Comparison of ENCODE assay signal across 8 cellular contexts in the genomic region with DNA sequence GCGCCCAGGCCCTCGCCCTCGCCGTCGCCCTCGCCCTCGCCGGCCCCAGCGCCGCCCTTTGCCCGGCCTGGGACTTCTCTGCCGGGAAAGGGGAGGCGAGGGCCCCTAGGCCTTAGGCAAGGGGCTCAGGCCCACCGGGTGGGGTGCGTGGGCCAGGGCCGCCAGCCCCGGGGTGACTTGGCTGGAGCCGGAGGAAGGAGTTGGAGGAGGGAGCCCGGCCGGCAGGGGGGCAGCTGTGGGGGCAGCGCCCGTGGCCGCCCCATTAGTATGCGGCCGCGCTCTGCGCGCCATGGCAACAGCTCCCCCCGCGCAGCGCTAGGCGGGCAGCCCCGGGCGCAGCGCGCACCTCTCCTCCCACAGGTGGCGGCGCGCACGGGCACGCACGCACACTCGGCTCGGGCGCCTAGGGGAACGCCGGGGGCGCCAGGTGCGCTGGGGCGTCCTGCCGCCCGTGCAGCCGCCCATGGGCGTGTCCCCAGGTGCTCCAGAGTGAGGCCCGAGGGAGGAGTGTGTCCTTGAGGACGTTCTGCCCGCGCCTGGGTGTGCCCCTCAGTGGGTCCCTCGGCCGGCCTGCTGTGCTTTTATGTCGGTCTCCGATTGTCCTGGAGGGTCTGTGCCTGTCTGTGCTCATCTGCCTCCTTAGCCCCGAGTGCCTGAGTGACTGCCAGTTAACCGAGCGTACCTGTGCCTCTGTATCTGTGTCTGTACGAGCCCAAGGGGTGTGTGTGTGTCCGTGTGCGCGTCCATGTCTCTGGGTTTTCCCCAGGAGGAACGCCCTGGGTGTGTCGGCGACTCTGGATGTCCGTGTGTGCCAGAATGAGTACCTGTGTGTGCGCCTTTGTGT. TPM values are rescaled to one million over a fixed set of nuclear protein-coding genes. Genes with fewer than 3 reads are reported as not detected.
DNase-seq lines count a peak whose midpoint lies in the region; ATAC-seq, FAIRE-seq and TF ChIP-seq lines count a peak whose summit lies in the region.

No MANE protein-coding gene starts in this region.

- no peak for DNase-seq in BE2C
- peak; percentile 39 for DNase-seq in T follicular helper cell (ENCODE audit: low read depth)
- DNase-seq in body of pancreas, result peak; percentile 50 to 77 (median 70)
- DNase-seq in immature natural killer cell, result peak; percentile 20 to 25 (median 22)
- DNase-seq in small intestine, result peak; percentile 81
- DNase-seq in amniotic stem cell (lab: John Stamatoyannopoulos, UW), result no peak
- DNase-seq in GM03348 (ENCODE audit: low spot score), result no peak

- H3K9ac ChIP-seq in HUES6 (ENCODE audit: low read length), result peak overlapping the region; percentile 71

- peaks cover 12% of the 10 kb centered on the region for H3K4me1 ChIP-seq in BE2C
- H3K4me1 ChIP-seq in HUES6 (ENCODE audit: control insufficient read depth, insufficient read depth, low read length), result peaks cover 53% of the 10 kb centered on the region
- H3K4me1 ChIP-seq in body of pancreas, result peaks cover 24% of the 10 kb centered on the region
- peaks cover 0 to 4% of the 10 kb centered on the region in 2 donors for H3K4me1 ChIP-seq in small intestine (ENCODE audit: control insufficient read depth in 2 of 2, insufficient read depth in 1 of 2, low read depth in 1 of 2, low read length in 1 of 2)

- H3K36me3 Mint-ChIP-seq in immature natural killer cell, result peaks cover 0 to 15% (median 4%) of the 10 kb centered on the region in 3 donors

- peak; percentile 65 for ATAC-seq in body of pancreas

- no peaks in the 10 kb centered on the region for H3K9me3 Mint-ChIP-seq in immature natural killer cell

- H3K4me3 ChIP-seq in BE2C (ENCODE audit: low read depth, low read length), result peak overlapping the region; percentile 49
- peak overlapping the region; percentile 63 for H3K4me3 ChIP-seq in HUES6 (ENCODE audit: low read depth, low read length)
- peak overlapping the region; percentile 15 to 33 for H3K4me3 ChIP-seq in body of pancreas
- peak overlapping the region; percentile 8 to 39 for H3K4me3 ChIP-seq in small intestine (ENCODE audit: low read depth in 1 of 2, low read length in 2 of 2)

- intact Hi-C loops in body of pancreas (cut with DNase I), result no loop called here

- no peak for FAIRE-seq in small intestine (lab: Jason Lieb, UNC)

- peak overlapping the region in 1 of 6 donors; percentile 57 for H3K27ac Mint-ChIP-seq in immature natural killer cell

- no peaks in the 10 kb centered on the region for H3K27me3 ChIP-seq in BE2C
- H3K27me3 ChIP-seq in HUES6 (ENCODE audit: control insufficient read depth, insufficient read depth, low read length), result no peaks in the 10 kb centered on the region
- no peaks in the 10 kb centered on the region for H3K27me3 ChIP-seq in body of pancreas
- no peaks in the 10 kb centered on the region for H3K27me3 ChIP-seq in small intestine (ENCODE audit: control insufficient read depth in 2 of 2, insufficient read depth in 2 of 2, low read length in 2 of 2)

- H3K27me3 Mint-ChIP-seq in immature natural killer cell (ENCODE audit: low read depth in 3 of 3), result peaks cover 4 to 24% (median 6%) of the 10 kb centered on the region in 3 donors

- H3K4me1 Mint-ChIP-seq in immature natural killer cell, result peaks cover 18 to 22% of the 10 kb centered on the region in 2 donors

- H3K9me3 ChIP-seq in BE2C, result no peaks in the 10 kb centered on the region
- no peaks in the 10 kb centered on the region for H3K9me3 ChIP-seq in HUES6 (ENCODE audit: control insufficient read depth, insufficient read depth, low read depth, low read length)
- no peaks in the 10 kb centered on the region for H3K9me3 ChIP-seq in body of pancreas
- H3K9me3 ChIP-seq in small intestine (ENCODE audit: control insufficient read depth, low read depth), result no peaks in the 10 kb centered on the region

- H3K4me3 Mint-ChIP-seq in immature natural killer cell, result peak overlapping the region; percentile 55 to 79 (median 67)

- TF ChIP-seq POLR2A in body of pancreas (IDR thresholded peaks at IDR 0.05), result peak in 2 of 3 donors; percentile 30 to 38

- H3K36me3 ChIP-seq in BE2C (no peaks in the 10 kb centered on the region), HUES6 (ENCODE audit: control insufficient read depth, insufficient read depth, low read length) (no peaks in the 10 kb centered on the region), body of pancreas (replicated peaks in 1 of 2; ENCODE audit: insufficient read depth in 1 of 2, low read depth in 2 of 2) (no peaks in the 10 kb centered on the region), small intestine (ENCODE audit: control insufficient read depth in 2 of 2, insufficient read depth in 2 of 2, low read length in 2 of 2) (no peaks in the 10 kb centered on the region)

- H3K27ac ChIP-seq in HUES6 (ENCODE audit: low read depth, low read length) (no peak overlapping the region), body of pancreas (peak overlapping the region; percentile 27 to 51 (median 40)), small intestine (ENCODE audit: low read depth in 1 of 2, low read length in 1 of 2) (peak overlapping the region; percentile 77 to 86)

- 2 to 18% methylated on average over 6 to 55 of the region's 74 CpGs for WGBS in body of pancreas, 2 donors
- 3 to 5% (median 5%) methylated on average over 56 to 74 of the region's 74 CpGs for WGBS in small intestine, 3 donors

- no peak for TF ChIP-seq CTCF in BE2C (IDR thresholded peaks at IDR 0.05; ENCODE audit: low read depth, low read length)
- TF ChIP-seq CTCF in body of pancreas (IDR thresholded peaks at IDR 0.05), result peak in 2 of 7 experiments; percentile 21 to 31

RNA-seq across cellular contexts. Expression of gene WASF2, which starts 38.1 kb away (rescaled TPM):
- 23.6 TPM for polyA plus RNA-seq in BE2C (2012; ENCODE audit: insufficient read depth, insufficient read length, low read depth)
- 10 to 100 TPM; 28.0 to 36.1 TPM for total RNA-seq in body of pancreas
- polyA plus RNA-seq in immature natural killer cell (10 to 100 TPM; 36.6 to 90.0 (median 39.5) TPM), small intestine (10 to 100 TPM; 19.5 to 49.3 (median 20.5) TPM)

Comparison
In these comparisons a context has a peak if more than half of its experiments do, and no peak if none do; other contexts are left out.
1. DNase-seq: peak in T follicular helper cell (single experiment), body of pancreas (4 of 4), immature natural killer cell (3 of 3) and small intestine (single experiment); none in BE2C (single experiment), amniotic stem cell (single experiment) and GM03348 (single experiment).
2. Peak in every context shown above with its lines, with median percentiles within 50 percentile points of each other: H3K4me3 ChIP-seq.